11 cellular contexts compared by ENCODE assay signal in genomic region chrX:154730271-154730883, GRCh38. TPM values are rescaled to one million over a fixed set of nuclear protein-coding genes. Genes with fewer than 3 reads are reported as not detected.
DNase-seq lines count a peak whose midpoint lies in the region; ATAC-seq lines count a peak whose summit lies in the region.
"Had no signal": no experiment of that assay in that cellular context is flagged by ENCODE, and none has a peak within 500 bp of the region (broad histone marks: within the 10 kb centered on the region; RNA-seq: fewer than 3 reads in every experiment).

No MANE protein-coding gene starts in this region.

- H3K27me3 Mint-ChIP-seq in activated T-cell treated with anti-CD3 and anti-CD28 coated beads, Interleukin-2, amount 50 U/mL, for 24 hours: peaks cover 5% of the 10 kb centered on the region
- H3K27me3 Mint-ChIP-seq: activated naive CD4-positive, alpha-beta T cell treated with anti-CD3 and anti-CD28 coated beads, Interleukin-2, amount 50 U/mL, for 24 hours had no signal

- no CpG with 5 or more reads among the region's 6 CpGs for WGBS in trophoblast cell (ENCODE audit: extremely low coverage, insufficient coverage, insufficient read length)

- H2BK12ac ChIP-seq in trophoblast cell (ENCODE audit: low read length): no peak overlapping the region

- H2AK5ac ChIP-seq in trophoblast cell (ENCODE audit: low read length): no peak overlapping the region

- H3K79me2 ChIP-seq in trophoblast cell (ENCODE audit: control insufficient read depth, insufficient read depth, low read length, poor library complexity): no peaks in the 10 kb centered on the region

- ATAC-seq in HG02973 (IDR thresholded peaks at IDR 0.05; ENCODE audit: unreplicated experiment): no peak

- no peak overlapping the region for H2BK120ac ChIP-seq in trophoblast cell (ENCODE audit: insufficient read depth, low read length, poor library complexity)

- H3K14ac ChIP-seq in trophoblast cell (ENCODE audit: low read length): no peak overlapping the region

- peaks cover 80% of the 10 kb centered on the region for H3K4me1 Mint-ChIP-seq in activated T-cell treated with anti-CD3 and anti-CD28 coated beads, Interleukin-2, amount 50 U/mL, for 24 hours (ENCODE audit: low read depth)

- no peaks in the 10 kb centered on the region for H3K9me3 ChIP-seq in duodenal mucosa (ENCODE audit: control insufficient read depth in 1 of 2, low read length in 2 of 2)
- H3K9me3 ChIP-seq in mucosa of rectum (ENCODE audit: control insufficient read depth in 2 of 2, low read length in 2 of 2): no peaks in the 10 kb centered on the region
- no peaks in the 10 kb centered on the region for H3K9me3 ChIP-seq in trophoblast cell (ENCODE audit: insufficient read depth, low read depth, low read length)

- no peak overlapping the region for H2BK5ac ChIP-seq in trophoblast cell (ENCODE audit: low read depth, low read length, poor library complexity)

- H3K36me3 ChIP-seq in duodenal mucosa (ENCODE audit: control insufficient read depth in 1 of 2, insufficient read depth in 2 of 2, low read length in 2 of 2) (no peaks in the 10 kb centered on the region), mucosa of rectum (ENCODE audit: control insufficient read depth in 2 of 2, insufficient read depth in 2 of 2, low read length in 2 of 2) (no peaks in the 10 kb centered on the region), trophoblast cell (ENCODE audit: control insufficient read depth in 1 of 2, insufficient read depth in 2 of 2, low read length in 2 of 2) (no peaks in the 10 kb centered on the region)

- no peak overlapping the region for H3K4me3 Mint-ChIP-seq in activated T-cell treated with anti-CD3 and anti-CD28 coated beads, Interleukin-2, amount 50 U/mL, for 24 hours

- H4K91ac ChIP-seq in trophoblast cell (ENCODE audit: low read depth, low read length): no peak overlapping the region

- no peaks in the 10 kb centered on the region for H3K36me3 Mint-ChIP-seq in activated T-cell treated with anti-CD3 and anti-CD28 coated beads, Interleukin-2, amount 50 U/mL, for 24 hours (ENCODE audit: low read depth)
- H3K36me3 Mint-ChIP-seq: activated naive CD4-positive, alpha-beta T cell treated with anti-CD3 and anti-CD28 coated beads, Interleukin-2, amount 50 U/mL, for 24 hours had no signal

- H3K4me3 ChIP-seq in duodenal mucosa (ENCODE audit: low read depth in 1 of 2, low read length in 2 of 2): no peak overlapping the region
- no peak overlapping the region for H3K4me3 ChIP-seq in mucosa of rectum (ENCODE audit: low read length in 2 of 2)
- no peak overlapping the region for H3K4me3 ChIP-seq in trophoblast cell (ENCODE audit: low read depth, low read length)

- no peak overlapping the region for H3K4ac ChIP-seq in trophoblast cell (ENCODE audit: low read depth, low read length)

- no peak overlapping the region for H3K9ac ChIP-seq in duodenal mucosa (ENCODE audit: low read depth in 1 of 2, low read length in 2 of 2)
- H3K9ac ChIP-seq in mucosa of rectum (ENCODE audit: low read depth in 1 of 2, low read length in 2 of 2): no peak overlapping the region
- H3K9ac ChIP-seq in trophoblast cell (ENCODE audit: low read length): no peak overlapping the region

- H3K27ac ChIP-seq in duodenal mucosa (ENCODE audit: low read depth, low read length) (peak overlapping the region; percentile 5), mucosa of rectum (ENCODE audit: low read depth in 2 of 2, low read length in 2 of 2) (peak overlapping the region; percentile 7 to 8), trophoblast cell (ENCODE audit: low read depth, low read length) (no peak overlapping the region)

- H4K12ac ChIP-seq in trophoblast cell (ENCODE audit: low read depth, low read length): no peak overlapping the region

- H4K8ac ChIP-seq in trophoblast cell (ENCODE audit: low read depth, low read length): no peak overlapping the region

- H3K9me3 Mint-ChIP-seq in activated T-cell treated with anti-CD3 and anti-CD28 coated beads, Interleukin-2, amount 50 U/mL, for 24 hours: no peaks in the 10 kb centered on the region
- H3K9me3 Mint-ChIP-seq: activated naive CD4-positive, alpha-beta T cell treated with anti-CD3 and anti-CD28 coated beads, Interleukin-2, amount 50 U/mL, for 24 hours had no signal

- DNase-seq in A172 (ENCODE audit: low spot score): peak; percentile 45
- peak; percentile 13 for DNase-seq in NCI-H2196 treated with DMSO at 0.1 percent for 48 hours (lab: John Stamatoyannopoulos, UW; ENCODE audit: unreplicated experiment)
- no peak for DNase-seq in GDM1 (lab: John Stamatoyannopoulos, UW)
- DNase-seq in trophoblast cell: no peak
- DNase-seq in activated T-cell treated with anti-CD3 and anti-CD28 coated beads, Interleukin-2, amount 50 U/mL, for 24 hours: no peak
- DNase-seq: islet precursor cell, NCI-H1092 had no signal

- peaks cover 30 to 42% of the 10 kb centered on the region in 2 donors for H3K4me1 ChIP-seq in duodenal mucosa (ENCODE audit: control insufficient read depth in 1 of 2, insufficient read depth in 2 of 2, low read length in 2 of 2)
- peaks cover 5 to 13% of the 10 kb centered on the region in 2 donors for H3K4me1 ChIP-seq in mucosa of rectum (ENCODE audit: control insufficient read depth in 2 of 2, insufficient read depth in 2 of 2, low read length in 2 of 2)
- peaks cover 0 to 3% of the 10 kb centered on the region in 2 experiments for H3K4me1 ChIP-seq in trophoblast cell (ENCODE audit: control insufficient read depth in 1 of 2, insufficient read depth in 2 of 2, low read length in 2 of 2)

- H3K27me3 ChIP-seq in duodenal mucosa (ENCODE audit: control insufficient read depth in 1 of 2, insufficient read depth in 2 of 2, low read length in 2 of 2) (no peaks in the 10 kb centered on the region), mucosa of rectum (ENCODE audit: control insufficient read depth in 2 of 2, insufficient read depth in 2 of 2, low read length in 2 of 2) (peaks cover 0 to 2% of the 10 kb centered on the region in 2 donors), trophoblast cell (ENCODE audit: insufficient read depth, low read length) (no peaks in the 10 kb centered on the region)

- H3K27ac Mint-ChIP-seq in activated T-cell treated with anti-CD3 and anti-CD28 coated beads, Interleukin-2, amount 50 U/mL, for 24 hours: no peak overlapping the region

- H3K4me2 ChIP-seq in trophoblast cell (ENCODE audit: low read length): no peak overlapping the region

- no peak overlapping the region for H3K23ac ChIP-seq in trophoblast cell (ENCODE audit: low read length)

- H3K79me1 ChIP-seq in trophoblast cell (ENCODE audit: low read length): no peaks in the 10 kb centered on the region

- H3K18ac ChIP-seq in trophoblast cell (ENCODE audit: low read length): no peak overlapping the region

- H2AFZ ChIP-seq in trophoblast cell (ENCODE audit: insufficient read depth, low read length, poor library complexity): no peak overlapping the region

RNA-seq across cellular contexts. Expression of gene GAB3, which starts 20.5 kb away (rescaled TPM):
- total RNA-seq in A172 (2014; rRNA removed; shearing (Covaris generic)): 0.83 and 0.93 TPM in 2 replicates
- 0.29 and 0.31 TPM in 2 replicates for polyA plus RNA-seq in trophoblast cell (2013)

RNA-seq across cellular contexts. Expression of gene DKC1, which starts 32.3 kb away (rescaled TPM):
- total RNA-seq in A172 (2014; rRNA removed; shearing (Covaris generic)): 74.9 and 102 TPM in 2 replicates
- 42.6 and 47.6 TPM in 2 replicates for polyA plus RNA-seq in trophoblast cell (2013)

Comparison
In these comparisons a context has a peak if more than half of its experiments do, and no peak if none do; other contexts are left out.
1. DNase-seq: peak in A172 (single experiment) and NCI-H2196 treated with DMSO at 0.1 percent for 48 hours (single experiment); none in GDM1 (single experiment), trophoblast cell (0 of 2) and activated T-cell treated with anti-CD3 and anti-CD28 coated beads, Interleukin-2, amount 50 U/mL, for 24 hours (single experiment).